Comparison of ENCODE assay signal across 12 cellular contexts in the genomic region with DNA sequence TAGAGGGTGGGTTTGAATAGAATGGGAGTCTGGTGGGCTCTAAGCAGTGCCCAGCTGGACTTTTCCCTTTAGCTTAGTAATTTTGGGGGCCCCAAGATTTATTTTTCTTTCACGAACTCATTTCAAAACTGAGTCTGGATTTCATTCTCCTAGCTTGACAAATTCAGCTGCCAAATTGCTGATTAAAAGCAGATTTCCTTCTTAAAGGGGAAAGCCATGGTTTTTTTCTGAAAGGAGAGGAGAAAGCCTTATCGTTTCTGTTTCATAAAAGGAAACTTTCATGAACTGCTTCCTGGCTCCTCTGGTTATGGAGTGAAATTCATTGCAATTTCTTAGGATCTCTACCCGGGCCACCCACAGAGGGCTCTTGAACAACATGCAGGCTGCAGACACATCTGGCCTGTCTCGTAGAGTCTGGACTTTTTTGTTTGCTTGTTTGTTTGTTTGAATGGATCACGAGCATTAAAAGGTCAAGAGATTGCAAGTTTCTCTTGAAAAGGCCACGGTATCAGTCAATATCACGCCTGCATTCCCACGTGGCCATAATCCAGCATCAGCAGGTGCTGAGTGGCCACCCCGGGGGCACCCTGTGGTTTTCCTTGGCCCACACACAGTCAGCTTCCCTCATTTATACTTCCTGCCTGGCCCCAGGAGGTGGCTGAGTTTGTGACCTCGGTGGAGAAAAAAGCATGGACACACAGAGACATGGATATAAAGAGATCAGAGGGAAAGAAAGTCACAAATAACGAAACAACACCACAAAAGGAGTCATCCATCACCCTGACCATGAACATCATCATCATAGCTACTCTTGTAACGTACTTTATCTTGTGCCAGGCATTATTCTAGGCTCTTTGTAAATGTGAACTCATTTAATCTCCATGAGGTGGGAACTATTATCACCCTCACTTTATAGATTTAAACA. TPM values are rescaled to one million over a fixed set of nuclear protein-coding genes. Genes with fewer than 3 reads are reported as not detected.
DNase-seq lines count a peak whose midpoint lies in the region; ATAC-seq, FAIRE-seq and TF ChIP-seq lines count a peak whose summit lies in the region.
"Had no signal": no experiment of that assay in that cellular context is flagged by ENCODE, and none has a peak within 500 bp of the region (broad histone marks: within the 10 kb centered on the region; RNA-seq: fewer than 3 reads in every experiment).

No MANE protein-coding gene starts in this region.

- H3K4me3 ChIP-seq in pancreas = no peak overlapping the region

- H3K9me3 Mint-ChIP-seq in T-helper 1 cell treated with Interleukin-12 subunit alpha and Interleukin-12 subunit beta and Interleukin-4 antibody, amounts not matched to agents 30 μg/mL and 1 μg/mL, for 36 hours = no peaks in the 10 kb centered on the region
- H3K9me3 Mint-ChIP-seq in activated B cell treated with CpG ODN at 0.5 μM for 24 hours = no peaks in the 10 kb centered on the region
- H3K9me3 Mint-ChIP-seq: activated naive CD4-positive, alpha-beta T cell treated with anti-CD3 and anti-CD28 coated beads for 36 hours; effector memory CD8-positive, alpha-beta T cell had no signal

- ATAC-seq in HG03439 (IDR thresholded peaks at IDR 0.05; ENCODE audit: unreplicated experiment) (peak; percentile 19), activated B cell treated with CpG ODN at 0.5 μM for 24 hours (ENCODE audit: low read depth) (peak; percentile 21), pancreas (peak in 3 of 4 donors; percentile 18 to 26 (median 19)), GM21423 (IDR thresholded peaks at IDR 0.05; ENCODE audit: unreplicated experiment) (no peak), HG02840 (IDR thresholded peaks at IDR 0.05; ENCODE audit: low FRiP score, unreplicated experiment) (no peak)

- H3K36me3 ChIP-seq in pancreas = no peaks in the 10 kb centered on the region

- 4 to 6% methylated on average over 12 of the region's 12 CpGs for WGBS in pancreas, 2 donors

- H3K36me3 Mint-ChIP-seq in T-helper 1 cell treated with Interleukin-12 subunit alpha and Interleukin-12 subunit beta and Interleukin-4 antibody, amounts not matched to agents 30 μg/mL and 1 μg/mL, for 36 hours (ENCODE audit: low read depth) = no peaks in the 10 kb centered on the region
- H3K36me3 Mint-ChIP-seq in activated B cell treated with CpG ODN at 0.5 μM for 24 hours (ENCODE audit: low read depth) = no peaks in the 10 kb centered on the region

- POLR2A ChIA-PET in activated B cell treated with CpG ODN at 0.5 μM for 24 hours (lab: Charles Lee) = interaction anchor here (0.6 to 1.3 kb wide), 5 partner anchors 25 to 410 kb away, joined by 3 to 10 read pairs (median 6); a partner anchor contains a TSS

- H3K27ac Mint-ChIP-seq in T-helper 1 cell treated with Interleukin-12 subunit alpha and Interleukin-12 subunit beta and Interleukin-4 antibody, amounts not matched to agents 30 μg/mL and 1 μg/mL, for 36 hours = peak overlapping the region; percentile 41
- no peak overlapping the region for H3K27ac Mint-ChIP-seq in activated B cell treated with CpG ODN at 0.5 μM for 24 hours
- H3K27ac Mint-ChIP-seq: activated naive CD4-positive, alpha-beta T cell treated with anti-CD3 and anti-CD28 coated beads for 36 hours; effector memory CD8-positive, alpha-beta T cell had no signal

- DNase-seq in T-helper 1 cell = no peak
- no peak for DNase-seq in activated B cell treated with CpG ODN at 0.5 μM for 24 hours
- DNase-seq in pancreas = no peak
- no peak for DNase-seq in hepatic stellate cell (ENCODE audit: low spot score)

- TF ChIP-seq CTCF in activated B cell treated with CpG ODN at 0.5 μM for 24 hours (IDR thresholded peaks at IDR 0.05) = no peak
- TF ChIP-seq CTCF in pancreas (IDR thresholded peaks at IDR 0.05) = no peak

- no peaks in the 10 kb centered on the region for H3K9me3 ChIP-seq in pancreas

- H3K4me1 Mint-ChIP-seq in T-helper 1 cell treated with Interleukin-12 subunit alpha and Interleukin-12 subunit beta and Interleukin-4 antibody, amounts not matched to agents 30 μg/mL and 1 μg/mL, for 36 hours (ENCODE audit: low read depth) = peaks cover 9% of the 10 kb centered on the region
- H3K4me1 Mint-ChIP-seq in activated B cell treated with CpG ODN at 0.5 μM for 24 hours = peaks cover 10% of the 10 kb centered on the region

- H3K4me1 ChIP-seq in pancreas = no peaks in the 10 kb centered on the region

- H3K27ac ChIP-seq in pancreas = no peak overlapping the region

- peaks cover 0 to 18% (median 2%) of the 10 kb centered on the region in 4 donors for H3K27me3 ChIP-seq in pancreas

- CTCF ChIA-PET in activated B cell treated with CpG ODN at 0.5 μM for 24 hours (lab: Charles Lee) = interaction anchor here (0.6 to 2.5 kb wide), 32 partner anchors 13 to 1224 kb away, joined by 3 to 19 read pairs (median 5); a partner anchor contains a TSS

- H3K4me3 Mint-ChIP-seq in T-helper 1 cell treated with Interleukin-12 subunit alpha and Interleukin-12 subunit beta and Interleukin-4 antibody, amounts not matched to agents 30 μg/mL and 1 μg/mL, for 36 hours = no peak overlapping the region
- H3K4me3 Mint-ChIP-seq in activated B cell treated with CpG ODN at 0.5 μM for 24 hours = no peak overlapping the region
- H3K4me3 Mint-ChIP-seq: activated naive CD4-positive, alpha-beta T cell treated with anti-CD3 and anti-CD28 coated beads for 36 hours; effector memory CD8-positive, alpha-beta T cell had no signal

- no peak for FAIRE-seq in pancreas (lab: Jason Lieb, UNC)

- peaks cover 25% of the 10 kb centered on the region for H3K27me3 Mint-ChIP-seq in T-helper 1 cell treated with Interleukin-12 subunit alpha and Interleukin-12 subunit beta and Interleukin-4 antibody, amounts not matched to agents 30 μg/mL and 1 μg/mL, for 36 hours (ENCODE audit: low read depth)
- peaks cover 29% of the 10 kb centered on the region for H3K27me3 Mint-ChIP-seq in activated B cell treated with CpG ODN at 0.5 μM for 24 hours

- intact Hi-C loops in activated B cell treated with CpG ODN at 0.5 μM for 24 hours (cut with micrococcal nuclease) (loop anchor here (1.0 to 5.0 kb wide), 7 partner anchors 39 to 565 kb away; a partner anchor contains a TSS), pancreas (cut with DNase I) (no loop called here)

RNA-seq across cellular contexts. Expression of a gene that starts 10.5 kb away (rescaled TPM):
- 0.32 and 0.75 TPM in 2 replicates for total RNA-seq in activated B cell treated with CpG ODN at 0.5 μM for 24 hours
- total RNA-seq in pancreas = under 1 TPM in 1 of 6 donors, not detected in 5; 0.41 TPM
- not detected for polyA plus RNA-seq in pancreas
- total RNA-seq: activated naive CD4-positive, alpha-beta T cell treated with anti-CD3 and anti-CD28 coated beads for 36 hours; occipital lobe; urinary bladder had no signal
- polyA plus RNA-seq: urinary bladder had no signal

RNA-seq across cellular contexts. Expression of a gene that starts 31.2 kb away (rescaled TPM):
- total RNA-seq in activated B cell treated with CpG ODN at 0.5 μM for 24 hours (not detected in 2 replicates), pancreas (not detected)
- polyA plus RNA-seq in pancreas = under 1 TPM in 1 of 2 donors, not detected in 1; 0.11 TPM
- total RNA-seq: activated naive CD4-positive, alpha-beta T cell treated with anti-CD3 and anti-CD28 coated beads for 36 hours; occipital lobe; urinary bladder had no signal
- polyA plus RNA-seq: urinary bladder had no signal

RNA-seq across cellular contexts. Expression of a gene that starts 47.7 kb away (rescaled TPM):
- not detected in 2 replicates for total RNA-seq in activated B cell treated with CpG ODN at 0.5 μM for 24 hours
- not detected for total RNA-seq in pancreas
- not detected for polyA plus RNA-seq in pancreas
- total RNA-seq: activated naive CD4-positive, alpha-beta T cell treated with anti-CD3 and anti-CD28 coated beads for 36 hours; occipital lobe; urinary bladder had no signal
- polyA plus RNA-seq: urinary bladder had no signal

RNA-seq across cellular contexts. Expression of a gene that starts 48.4 kb away (rescaled TPM):
- total RNA-seq in activated B cell treated with CpG ODN at 0.5 μM for 24 hours (0.69 and 1.8 TPM in 2 replicates), pancreas (not detected)
- under 1 TPM; 0.09 to 0.27 TPM for polyA plus RNA-seq in pancreas
- total RNA-seq: activated naive CD4-positive, alpha-beta T cell treated with anti-CD3 and anti-CD28 coated beads for 36 hours; occipital lobe; urinary bladder had no signal
- polyA plus RNA-seq: urinary bladder had no signal

Comparison
In these comparisons a context has a peak if more than half of its experiments do, and no peak if none do; other contexts are left out.
1. ATAC-seq: peak in HG03439 (single experiment), activated B cell treated with CpG ODN at 0.5 μM for 24 hours (single experiment) and pancreas (3 of 4); none in GM21423 (single experiment) and HG02840 (single experiment).